ENCODE assay signal across 1 cellular context in the genomic region with DNA sequence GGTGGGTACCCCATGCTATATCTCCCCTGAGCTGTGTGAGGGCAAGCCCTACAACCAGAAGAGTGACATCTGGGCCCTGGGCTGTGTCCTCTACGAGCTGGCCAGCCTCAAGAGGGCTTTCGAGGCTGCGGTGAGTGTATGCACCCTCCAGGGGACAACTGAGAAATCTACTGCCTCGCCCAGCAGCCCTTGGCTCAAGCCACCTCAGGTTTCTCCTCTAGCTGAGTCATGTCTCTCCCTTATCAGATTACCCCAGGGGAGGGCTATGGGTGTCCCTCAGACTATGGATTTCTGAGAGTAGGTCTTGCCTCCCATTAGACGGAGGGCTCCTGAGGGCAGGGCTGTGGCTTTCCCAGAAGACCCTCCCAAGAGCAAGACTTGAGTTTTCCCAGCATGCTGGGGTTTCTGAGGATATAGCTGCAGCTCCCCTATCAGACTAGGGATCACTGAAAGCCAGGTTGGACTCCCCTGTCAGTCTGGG.
TF ChIP-seq lines count a peak whose summit lies in the region.

No MANE protein-coding gene starts in this region.

TF ChIP-seq in K562, 482 proteins besides CTCF, POLR2A, EP300 and RAD21 (continued from another document and continues in another):
- TF ChIP-seq, protein P1, sequence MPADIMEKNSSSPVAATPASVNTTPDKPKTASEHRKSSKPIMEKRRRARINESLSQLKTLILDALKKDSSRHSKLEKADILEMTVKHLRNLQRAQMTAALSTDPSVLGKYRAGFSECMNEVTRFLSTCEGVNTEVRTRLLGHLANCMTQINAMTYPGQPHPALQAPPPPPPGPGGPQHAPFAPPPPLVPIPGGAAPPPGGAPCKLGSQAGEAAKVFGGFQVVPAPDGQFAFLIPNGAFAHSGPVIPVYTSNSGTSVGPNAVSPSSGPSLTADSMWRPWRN (IDR thresholded peaks at IDR 0.05; ENCODE audit: low read depth): no peak
- TF ChIP-seq, protein P2, sequence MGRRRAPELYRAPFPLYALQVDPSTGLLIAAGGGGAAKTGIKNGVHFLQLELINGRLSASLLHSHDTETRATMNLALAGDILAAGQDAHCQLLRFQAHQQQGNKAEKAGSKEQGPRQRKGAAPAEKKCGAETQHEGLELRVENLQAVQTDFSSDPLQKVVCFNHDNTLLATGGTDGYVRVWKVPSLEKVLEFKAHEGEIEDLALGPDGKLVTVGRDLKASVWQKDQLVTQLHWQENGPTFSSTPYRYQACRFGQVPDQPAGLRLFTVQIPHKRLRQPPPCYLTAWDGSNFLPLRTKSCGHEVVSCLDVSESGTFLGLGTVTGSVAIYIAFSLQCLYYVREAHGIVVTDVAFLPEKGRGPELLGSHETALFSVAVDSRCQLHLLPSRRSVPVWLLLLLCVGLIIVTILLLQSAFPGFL (CRISPR knock-in tag; IDR thresholded peaks at IDR 0.05): 0 out of 2 replicates have a peak, but pooled peaks have one; percentile 69
- TF ChIP-seq MYC (IDR thresholded peaks at IDR 0.05; ENCODE audit: low read depth, low read length) (0 out of 2 replicates have a peak, but pooled peaks have one; percentile 23), MYC (CRISPR knock-in tag; IDR thresholded peaks at IDR 0.05; ENCODE audit: borderline replicate concordance, low read depth) (no peak), CCAR2 (IDR thresholded peaks at IDR 0.05; ENCODE audit: low read depth, low read length) (no peak), WHSC1 (IDR thresholded peaks at IDR 0.05; ENCODE audit: low read length) (no peak), NFE2 (IDR thresholded peaks at IDR 0.05; ENCODE audit: low read depth) (peak; percentile 98), ZNF384 (IDR thresholded peaks at IDR 0.05; ENCODE audit: low read depth, low read length) (no peak), PHB2 (IDR thresholded peaks at IDR 0.05; ENCODE audit: low read depth) (no peak), ZNF444 (CRISPR knock-in tag; IDR thresholded peaks at IDR 0.05) (0 out of 2 replicates have a peak, but pooled peaks have one; percentile 54), SMARCE1 (IDR thresholded peaks at IDR 0.05) (peak; percentile 92), BCOR (IDR thresholded peaks at IDR 0.05) (no peak), POLR3A (IDR thresholded peaks at IDR 0.05; ENCODE audit: borderline replicate concordance, extremely low read depth, insufficient read depth, insufficient read length) (no peak), ZNF75A (CRISPR knock-in tag; IDR thresholded peaks at IDR 0.05) (no peak), TBL1XR1 (IDR thresholded peaks at IDR 0.05; ENCODE audit: low read length in 2 of 2) (peak in 1 of 2 experiments; percentile 74; a peak in 2 of 4 replicates), POLR2AphosphoS5 (IDR thresholded peaks at IDR 0.05; ENCODE audit: control insufficient read depth, insufficient read depth, low read depth, low read length) (no peak), ZBTB7A (IDR thresholded peaks at IDR 0.05; ENCODE audit: borderline replicate concordance, control insufficient read depth, low read depth, low read length) (peak; percentile 51; the same call in 1 of the 2 replicates), ZNF134 (CRISPR knock-in tag; conservative IDR thresholded peaks at IDR 0.05) (no peak), STAT5A (IDR thresholded peaks at IDR 0.05; ENCODE audit: borderline replicate concordance, low read length) (no peak), SIN3A (IDR thresholded peaks at IDR 0.05; ENCODE audit: borderline replicate concordance in 2 of 2, control insufficient read depth in 1 of 2, low read depth in 2 of 2, low read length in 2 of 2) (no peak), TRIM28 (IDR thresholded peaks at IDR 0.05) (peak; percentile 98), ZFP36 (IDR thresholded peaks at IDR 0.05; ENCODE audit: low read depth, low read length, partially characterized antibody) (peak; percentile 76), CREM (IDR thresholded peaks at IDR 0.05; ENCODE audit: low read depth) (peak; percentile 13; the same call in 1 of the 2 replicates), C11orf30 (IDR thresholded peaks at IDR 0.05; ENCODE audit: low read depth) (peak; percentile 93), BHLHE40 (IDR thresholded peaks at IDR 0.05; ENCODE audit: low read length) (peak; percentile 13; the same call in 1 of the 2 replicates), JUN (IDR thresholded peaks at IDR 0.05; ENCODE audit: borderline replicate concordance, low read depth, low read length) (peak; percentile 90), JUN (CRISPR knock-in tag; IDR thresholded peaks at IDR 0.05; ENCODE audit: borderline replicate concordance) (no peak), FOXA3 (CRISPR knock-in tag; conservative IDR thresholded peaks at IDR 0.05 in 1 of 2, IDR thresholded peaks at IDR 0.05 in 1 of 2) (no peak), CBFA2T3 (IDR thresholded peaks at IDR 0.05) (peak; percentile 17; the same call in 1 of the 2 replicates), HOXB6 (CRISPR knock-in tag; IDR thresholded peaks at IDR 0.05; ENCODE audit: borderline replicate concordance) (no peak), ZC3H11A (IDR thresholded peaks at IDR 0.05; ENCODE audit: low read depth, low read length) (no peak), PTTG1 (tag; IDR thresholded peaks at IDR 0.05; ENCODE audit: low read depth) (no peak), SLC30A9 (CRISPR knock-in tag; IDR thresholded peaks at IDR 0.05) (no peak), MAFK (IDR thresholded peaks at IDR 0.05; ENCODE audit: low read length) (peak; percentile 91), SIRT6 (IDR thresholded peaks at IDR 0.05; ENCODE audit: low read depth, low read length) (no peak), SMARCB1 (IDR thresholded peaks at IDR 0.05; ENCODE audit: insufficient read length, low read depth) (peak; percentile 74)
- TF ChIP-seq, protein P3, sequence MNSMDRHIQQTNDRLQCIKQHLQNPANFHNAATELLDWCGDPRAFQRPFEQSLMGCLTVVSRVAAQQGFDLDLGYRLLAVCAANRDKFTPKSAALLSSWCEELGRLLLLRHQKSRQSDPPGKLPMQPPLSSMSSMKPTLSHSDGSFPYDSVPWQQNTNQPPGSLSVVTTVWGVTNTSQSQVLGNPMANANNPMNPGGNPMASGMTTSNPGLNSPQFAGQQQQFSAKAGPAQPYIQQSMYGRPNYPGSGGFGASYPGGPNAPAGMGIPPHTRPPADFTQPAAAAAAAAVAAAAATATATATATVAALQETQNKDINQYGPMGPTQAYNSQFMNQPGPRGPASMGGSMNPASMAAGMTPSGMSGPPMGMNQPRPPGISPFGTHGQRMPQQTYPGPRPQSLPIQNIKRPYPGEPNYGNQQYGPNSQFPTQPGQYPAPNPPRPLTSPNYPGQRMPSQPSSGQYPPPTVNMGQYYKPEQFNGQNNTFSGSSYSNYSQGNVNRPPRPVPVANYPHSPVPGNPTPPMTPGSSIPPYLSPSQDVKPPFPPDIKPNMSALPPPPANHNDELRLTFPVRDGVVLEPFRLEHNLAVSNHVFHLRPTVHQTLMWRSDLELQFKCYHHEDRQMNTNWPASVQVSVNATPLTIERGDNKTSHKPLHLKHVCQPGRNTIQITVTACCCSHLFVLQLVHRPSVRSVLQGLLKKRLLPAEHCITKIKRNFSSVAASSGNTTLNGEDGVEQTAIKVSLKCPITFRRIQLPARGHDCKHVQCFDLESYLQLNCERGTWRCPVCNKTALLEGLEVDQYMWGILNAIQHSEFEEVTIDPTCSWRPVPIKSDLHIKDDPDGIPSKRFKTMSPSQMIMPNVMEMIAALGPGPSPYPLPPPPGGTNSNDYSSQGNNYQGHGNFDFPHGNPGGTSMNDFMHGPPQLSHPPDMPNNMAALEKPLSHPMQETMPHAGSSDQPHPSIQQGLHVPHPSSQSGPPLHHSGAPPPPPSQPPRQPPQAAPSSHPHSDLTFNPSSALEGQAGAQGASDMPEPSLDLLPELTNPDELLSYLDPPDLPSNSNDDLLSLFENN (IDR thresholded peaks at IDR 0.05; ENCODE audit: low read depth in 2 of 2, low read length in 2 of 2): 0 out of 4 replicates have a peak, but pooled peaks of 1 of the 2 experiments have one; percentile 22
- TF ChIP-seq, protein P4, sequence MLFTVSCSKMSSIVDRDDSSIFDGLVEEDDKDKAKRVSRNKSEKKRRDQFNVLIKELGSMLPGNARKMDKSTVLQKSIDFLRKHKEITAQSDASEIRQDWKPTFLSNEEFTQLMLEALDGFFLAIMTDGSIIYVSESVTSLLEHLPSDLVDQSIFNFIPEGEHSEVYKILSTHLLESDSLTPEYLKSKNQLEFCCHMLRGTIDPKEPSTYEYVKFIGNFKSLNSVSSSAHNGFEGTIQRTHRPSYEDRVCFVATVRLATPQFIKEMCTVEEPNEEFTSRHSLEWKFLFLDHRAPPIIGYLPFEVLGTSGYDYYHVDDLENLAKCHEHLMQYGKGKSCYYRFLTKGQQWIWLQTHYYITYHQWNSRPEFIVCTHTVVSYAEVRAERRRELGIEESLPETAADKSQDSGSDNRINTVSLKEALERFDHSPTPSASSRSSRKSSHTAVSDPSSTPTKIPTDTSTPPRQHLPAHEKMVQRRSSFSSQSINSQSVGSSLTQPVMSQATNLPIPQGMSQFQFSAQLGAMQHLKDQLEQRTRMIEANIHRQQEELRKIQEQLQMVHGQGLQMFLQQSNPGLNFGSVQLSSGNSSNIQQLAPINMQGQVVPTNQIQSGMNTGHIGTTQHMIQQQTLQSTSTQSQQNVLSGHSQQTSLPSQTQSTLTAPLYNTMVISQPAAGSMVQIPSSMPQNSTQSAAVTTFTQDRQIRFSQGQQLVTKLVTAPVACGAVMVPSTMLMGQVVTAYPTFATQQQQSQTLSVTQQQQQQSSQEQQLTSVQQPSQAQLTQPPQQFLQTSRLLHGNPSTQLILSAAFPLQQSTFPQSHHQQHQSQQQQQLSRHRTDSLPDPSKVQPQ (CRISPR knock-in tag; IDR thresholded peaks at IDR 0.05; ENCODE audit: borderline replicate concordance): no peak
- TF ChIP-seq, protein P5, sequence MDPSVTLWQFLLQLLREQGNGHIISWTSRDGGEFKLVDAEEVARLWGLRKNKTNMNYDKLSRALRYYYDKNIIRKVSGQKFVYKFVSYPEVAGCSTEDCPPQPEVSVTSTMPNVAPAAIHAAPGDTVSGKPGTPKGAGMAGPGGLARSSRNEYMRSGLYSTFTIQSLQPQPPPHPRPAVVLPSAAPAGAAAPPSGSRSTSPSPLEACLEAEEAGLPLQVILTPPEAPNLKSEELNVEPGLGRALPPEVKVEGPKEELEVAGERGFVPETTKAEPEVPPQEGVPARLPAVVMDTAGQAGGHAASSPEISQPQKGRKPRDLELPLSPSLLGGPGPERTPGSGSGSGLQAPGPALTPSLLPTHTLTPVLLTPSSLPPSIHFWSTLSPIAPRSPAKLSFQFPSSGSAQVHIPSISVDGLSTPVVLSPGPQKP (CRISPR knock-in tag; IDR thresholded peaks at IDR 0.05): no peak
- TF ChIP-seq, protein P6, sequence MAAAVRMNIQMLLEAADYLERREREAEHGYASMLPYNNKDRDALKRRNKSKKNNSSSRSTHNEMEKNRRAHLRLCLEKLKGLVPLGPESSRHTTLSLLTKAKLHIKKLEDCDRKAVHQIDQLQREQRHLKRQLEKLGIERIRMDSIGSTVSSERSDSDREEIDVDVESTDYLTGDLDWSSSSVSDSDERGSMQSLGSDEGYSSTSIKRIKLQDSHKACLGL (CRISPR knock-in tag; IDR thresholded peaks at IDR 0.05; ENCODE audit: borderline replicate concordance, poor library complexity, severe bottlenecking): no peak
- TF ChIP-seq, protein P7, sequence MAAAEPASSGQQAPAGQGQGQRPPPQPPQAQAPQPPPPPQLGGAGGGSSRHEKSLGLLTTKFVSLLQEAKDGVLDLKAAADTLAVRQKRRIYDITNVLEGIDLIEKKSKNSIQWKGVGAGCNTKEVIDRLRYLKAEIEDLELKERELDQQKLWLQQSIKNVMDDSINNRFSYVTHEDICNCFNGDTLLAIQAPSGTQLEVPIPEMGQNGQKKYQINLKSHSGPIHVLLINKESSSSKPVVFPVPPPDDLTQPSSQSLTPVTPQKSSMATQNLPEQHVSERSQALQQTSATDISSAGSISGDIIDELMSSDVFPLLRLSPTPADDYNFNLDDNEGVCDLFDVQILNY (CRISPR knock-in tag; IDR thresholded peaks at IDR 0.05): no peak
- TF ChIP-seq, protein P8, sequence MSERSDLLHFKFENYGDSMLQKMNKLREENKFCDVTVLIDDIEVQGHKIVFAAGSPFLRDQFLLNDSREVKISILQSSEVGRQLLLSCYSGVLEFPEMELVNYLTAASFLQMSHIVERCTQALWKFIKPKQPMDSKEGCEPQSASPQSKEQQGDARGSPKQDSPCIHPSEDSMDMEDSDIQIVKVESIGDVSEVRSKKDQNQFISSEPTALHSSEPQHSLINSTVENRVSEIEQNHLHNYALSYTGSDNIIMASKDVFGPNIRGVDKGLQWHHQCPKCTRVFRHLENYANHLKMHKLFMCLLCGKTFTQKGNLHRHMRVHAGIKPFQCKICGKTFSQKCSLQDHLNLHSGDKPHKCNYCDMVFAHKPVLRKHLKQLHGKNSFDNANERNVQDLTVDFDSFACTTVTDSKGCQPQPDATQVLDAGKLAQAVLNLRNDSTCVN (CRISPR knock-in tag; IDR thresholded peaks at IDR 0.05): no peak
- TF ChIP-seq, protein P9, sequence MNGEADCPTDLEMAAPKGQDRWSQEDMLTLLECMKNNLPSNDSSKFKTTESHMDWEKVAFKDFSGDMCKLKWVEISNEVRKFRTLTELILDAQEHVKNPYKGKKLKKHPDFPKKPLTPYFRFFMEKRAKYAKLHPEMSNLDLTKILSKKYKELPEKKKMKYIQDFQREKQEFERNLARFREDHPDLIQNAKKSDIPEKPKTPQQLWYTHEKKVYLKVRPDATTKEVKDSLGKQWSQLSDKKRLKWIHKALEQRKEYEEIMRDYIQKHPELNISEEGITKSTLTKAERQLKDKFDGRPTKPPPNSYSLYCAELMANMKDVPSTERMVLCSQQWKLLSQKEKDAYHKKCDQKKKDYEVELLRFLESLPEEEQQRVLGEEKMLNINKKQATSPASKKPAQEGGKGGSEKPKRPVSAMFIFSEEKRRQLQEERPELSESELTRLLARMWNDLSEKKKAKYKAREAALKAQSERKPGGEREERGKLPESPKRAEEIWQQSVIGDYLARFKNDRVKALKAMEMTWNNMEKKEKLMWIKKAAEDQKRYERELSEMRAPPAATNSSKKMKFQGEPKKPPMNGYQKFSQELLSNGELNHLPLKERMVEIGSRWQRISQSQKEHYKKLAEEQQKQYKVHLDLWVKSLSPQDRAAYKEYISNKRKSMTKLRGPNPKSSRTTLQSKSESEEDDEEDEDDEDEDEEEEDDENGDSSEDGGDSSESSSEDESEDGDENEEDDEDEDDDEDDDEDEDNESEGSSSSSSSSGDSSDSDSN (IDR thresholded peaks at IDR 0.05; ENCODE audit: borderline replicate concordance in 1 of 2, low read depth in 2 of 2, low read length in 2 of 2): peak; percentile 29 to 85; a peak in 2 of 4 replicates
- TF ChIP-seq, protein P10, sequence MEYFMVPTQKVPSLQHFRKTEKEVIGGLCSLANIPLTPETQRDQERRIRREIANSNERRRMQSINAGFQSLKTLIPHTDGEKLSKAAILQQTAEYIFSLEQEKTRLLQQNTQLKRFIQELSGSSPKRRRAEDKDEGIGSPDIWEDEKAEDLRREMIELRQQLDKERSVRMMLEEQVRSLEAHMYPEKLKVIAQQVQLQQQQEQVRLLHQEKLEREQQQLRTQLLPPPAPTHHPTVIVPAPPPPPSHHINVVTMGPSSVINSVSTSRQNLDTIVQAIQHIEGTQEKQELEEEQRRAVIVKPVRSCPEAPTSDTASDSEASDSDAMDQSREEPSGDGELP (CRISPR knock-in tag; IDR thresholded peaks at IDR 0.05; ENCODE audit: borderline replicate concordance): peak; percentile 58; the same call in 1 of the 2 replicates
